Comparison of ENCODE assay signal across 19 cellular contexts in the genomic region with DNA sequence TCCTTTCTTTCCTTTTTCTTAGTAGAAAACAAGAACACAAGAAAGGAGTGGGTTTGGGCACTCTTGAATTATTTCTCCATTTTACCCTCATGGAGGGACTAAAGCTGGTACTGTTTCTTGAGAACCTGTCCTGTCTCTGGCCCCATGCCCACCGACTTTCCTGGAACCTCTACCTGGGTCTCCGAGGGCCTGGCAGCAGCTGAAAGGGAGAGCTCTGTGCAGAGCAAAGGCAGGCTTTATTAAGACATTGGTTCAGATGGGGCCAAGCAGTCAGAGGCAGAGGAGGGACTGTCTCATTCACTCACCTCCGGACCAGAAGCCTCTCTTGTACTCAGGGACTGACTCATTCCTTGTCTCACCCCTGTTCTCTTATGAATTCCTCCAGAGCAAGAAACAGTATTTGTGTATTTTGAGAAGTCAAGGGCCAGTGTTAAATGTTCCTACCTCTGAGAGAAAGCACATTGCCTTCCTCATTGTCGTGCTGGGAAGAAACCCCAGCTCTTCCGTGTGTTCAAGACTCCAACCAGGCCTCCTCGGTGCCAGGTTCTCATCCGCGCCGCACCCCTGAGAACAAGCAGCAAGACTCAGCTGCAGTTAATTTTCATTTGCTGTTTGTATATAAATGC.
DNase-seq lines count a peak whose midpoint lies in the region; ATAC-seq and TF ChIP-seq lines count a peak whose summit lies in the region.
"Had no signal": no experiment of that assay in that cellular context is flagged by ENCODE, and none has a peak within 500 bp of the region (broad histone marks: within the 10 kb centered on the region; RNA-seq: fewer than 3 reads in every experiment).

No MANE protein-coding gene starts in this region.

- ATAC-seq in HG03460 (IDR thresholded peaks at IDR 0.05; ENCODE audit: unreplicated experiment): no peak
- ATAC-seq: esophagus mucosa; heart right ventricle; natural killer cell; stimulated activated naive B cell treated with anti-CD40 and anti-IgM and Interleukin-4, amounts not matched to agents 10 μg/mL and 1 μg/mL and 100 μg/mL, for 72 hours had no signal

- TF ChIP-seq POLR2A in transverse colon (IDR thresholded peaks at IDR 0.05): no peak

- intact Hi-C loops in transverse colon (cut with DNase I; ENCODE audit: low total_unique reads): no loop called here

- H3K36me3 ChIP-seq in muscle layer of duodenum (ENCODE audit: control insufficient read depth in 1 of 2, insufficient read depth in 2 of 2, low read length in 2 of 2) (no peaks in the 10 kb centered on the region), transverse colon (no peaks in the 10 kb centered on the region)
- H3K36me3 ChIP-seq: heart right ventricle had no signal

- H3K27ac ChIP-seq in muscle layer of duodenum (ENCODE audit: low read length) (peak overlapping the region; percentile 2), transverse colon (peak overlapping the region; percentile 16 to 61 (median 44))
- H3K27ac ChIP-seq: heart right ventricle had no signal

- DNase-seq in RPMI7951 (ENCODE audit: low read depth): peak; percentile 27
- DNase-seq in fibroblast of mammary gland (ENCODE audit: low read depth): peak; percentile 51
- DNase-seq in transverse colon: no peak
- DNase-seq in DMS79 (lab: John Stamatoyannopoulos, UW): no peak
- DNase-seq in NAMALWA (ENCODE audit: low spot score): no peak
- DNase-seq: activated CD4-positive, alpha-beta T cell treated with anti-CD3 and anti-CD28 coated beads, Interleukin-2, amount 50 U/mL, for 48 hours; activated naive CD4-positive, alpha-beta T cell; effector CD4-positive, alpha-beta T cell; EL; H7; heart right ventricle; natural killer cell; NCI-H1694; OCI-M1; SIG-M5; stimulated activated naive B cell treated with anti-CD40 and anti-IgM and Interleukin-4, amounts not matched to agents 10 μg/mL and 1 μg/mL and 100 μg/mL, for 72 hours had no signal

- H3K27me3 ChIP-seq in muscle layer of duodenum (ENCODE audit: low read depth, low read length) (no peaks in the 10 kb centered on the region), transverse colon (no peaks in the 10 kb centered on the region)
- H3K27me3 ChIP-seq: heart right ventricle had no signal

- WGBS in transverse colon (ENCODE audit: low coverage in 1 of 2), 2 donors: 86 to 93% methylated on average over 6 to 9 of the region's 9 CpGs

- H3K9me3 ChIP-seq in muscle layer of duodenum (ENCODE audit: control insufficient read depth in 1 of 2, low read length in 2 of 2) (no peaks in the 10 kb centered on the region), transverse colon (no peaks in the 10 kb centered on the region)
- H3K9me3 ChIP-seq: heart right ventricle had no signal

- TF ChIP-seq CTCF in fibroblast of mammary gland (conservative IDR thresholded peaks at IDR 0.05; ENCODE audit: control insufficient read depth, insufficient read depth, low read depth, low read length) (no peak), transverse colon (IDR thresholded peaks at IDR 0.05) (no peak)

- in situ Hi-C loops in transverse colon (cut with MboI; ENCODE audit: low pct_ligation_motif_present in 1 of 4, low pct_unique_long_range_greater_than_20kb in 1 of 4, low sequenced_read_pairs in 3 of 4): no loop called here

- no peak overlapping the region for H3K4me3 ChIP-seq in fibroblast of mammary gland (ENCODE audit: control insufficient read depth, low read depth, low read length)
- no peak overlapping the region for H3K4me3 ChIP-seq in muscle layer of duodenum (ENCODE audit: low read depth in 1 of 2, low read length in 2 of 2)
- no peak overlapping the region for H3K4me3 ChIP-seq in transverse colon
- H3K4me3 ChIP-seq: heart right ventricle had no signal

- H3K4me1 ChIP-seq in muscle layer of duodenum (ENCODE audit: control insufficient read depth in 1 of 2, insufficient read depth in 2 of 2, low read length in 2 of 2) (peaks cover 0 to 26% of the 10 kb centered on the region in 2 donors), transverse colon (peaks cover 0 to 5% (median 3%) of the 10 kb centered on the region in 4 donors)

- TF ChIP-seq EP300 in transverse colon (IDR thresholded peaks at IDR 0.05; ENCODE audit: low read depth): no peak

Comparison
In these comparisons a context has a peak if more than half of its experiments do, and no peak if none do; other contexts are left out.
1. DNase-seq: peak in RPMI7951 (single experiment) and fibroblast of mammary gland (single experiment); none in transverse colon (single experiment), DMS79 (single experiment) and NAMALWA (single experiment).